Comparison of ENCODE assay signal across 16 cellular contexts in the genomic region with DNA sequence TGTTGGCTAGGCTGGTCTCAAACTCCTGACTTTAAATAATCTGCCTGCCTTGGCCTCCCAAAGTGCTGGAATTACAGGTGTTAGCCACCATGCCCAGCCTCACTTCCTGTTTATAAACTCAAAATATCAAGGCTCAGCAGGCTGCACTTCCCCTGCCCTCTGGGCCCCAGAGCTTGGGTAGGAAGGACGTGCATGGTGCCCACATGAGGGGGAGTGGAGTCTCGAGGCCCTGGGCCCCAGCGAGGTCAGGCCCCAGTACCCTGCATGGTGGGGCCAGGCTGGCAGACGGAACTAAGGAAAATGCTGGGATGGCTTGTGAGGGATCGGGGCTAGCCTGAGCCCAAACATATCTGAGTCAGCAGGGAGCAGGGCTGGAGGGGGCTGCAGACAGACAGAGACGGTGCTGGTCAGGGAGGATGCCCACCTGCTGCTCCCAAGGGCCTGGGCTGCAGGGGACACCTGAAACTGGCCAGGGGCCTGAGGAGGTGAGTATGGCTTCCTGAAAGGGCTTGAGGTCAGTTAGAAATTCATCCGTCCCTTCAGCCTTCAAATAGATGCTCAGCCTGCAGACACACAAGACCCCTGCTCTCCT. TPM values are rescaled to one million over a fixed set of nuclear protein-coding genes. Genes with fewer than 3 reads are reported as not detected.
DNase-seq lines count a peak whose midpoint lies in the region; ATAC-seq, FAIRE-seq and TF ChIP-seq lines count a peak whose summit lies in the region.
"Had no signal": no experiment of that assay in that cellular context is flagged by ENCODE, and none has a peak within 500 bp of the region (broad histone marks: within the 10 kb centered on the region; RNA-seq: fewer than 3 reads in every experiment).

No MANE protein-coding gene starts in this region.

- H3K9me3 ChIP-seq in GM12878 (replicated peaks; ENCODE audit: control insufficient read depth, insufficient read depth, low read length) (no peaks in the 10 kb centered on the region), gastroesophageal sphincter (no peaks in the 10 kb centered on the region)
- H3K9me3 ChIP-seq: psoas muscle, stomach had no signal

- H3K27ac Mint-ChIP-seq in activated naive CD8-positive, alpha-beta T cell treated with anti-CD3 and anti-CD28 coated beads, Interleukin-2, amount 10 ng/mL, durations not matched to agents 7 days and 5 days: peak overlapping the region; percentile 73
- H3K27ac Mint-ChIP-seq in activated naive CD8-positive, alpha-beta T cell treated with anti-CD3 and anti-CD28 coated beads for 36 hours: no peak overlapping the region

- FAIRE-seq in GM12878 (lab: Jason Lieb, UNC): no peak

- H3K4me1 ChIP-seq in GM12878 (ENCODE audit: control insufficient read depth, insufficient read depth, low read length): peaks cover 4% of the 10 kb centered on the region
- H3K4me1 ChIP-seq in gastroesophageal sphincter: peaks cover 0 to 18% (median 0%) of the 10 kb centered on the region in 3 donors

- no peaks in the 10 kb centered on the region for H3K79me2 ChIP-seq in GM12878 (ENCODE audit: control insufficient read depth, insufficient read depth, low read length)

- intact Hi-C loops in GM12878 (cut with micrococcal nuclease; ENCODE audit: unreplicated experiment): no loop called here

- no peaks in the 10 kb centered on the region for H3K36me3 Mint-ChIP-seq in activated naive CD8-positive, alpha-beta T cell treated with anti-CD3 and anti-CD28 coated beads, Interleukin-2, amount 10 ng/mL, durations not matched to agents 7 days and 5 days
- no peaks in the 10 kb centered on the region for H3K36me3 Mint-ChIP-seq in activated naive CD8-positive, alpha-beta T cell treated with anti-CD3 and anti-CD28 coated beads for 36 hours

- BruUV-seq in GM12878 (replicated peaks; lab: Mats Ljungman, UMichigan): no TSS peak

- peaks cover 12% of the 10 kb centered on the region for H3K4me1 Mint-ChIP-seq in activated naive CD8-positive, alpha-beta T cell treated with anti-CD3 and anti-CD28 coated beads, Interleukin-2, amount 10 ng/mL, durations not matched to agents 7 days and 5 days
- H3K4me1 Mint-ChIP-seq in activated naive CD8-positive, alpha-beta T cell treated with anti-CD3 and anti-CD28 coated beads for 36 hours: peaks cover 7% of the 10 kb centered on the region

- 36% methylated on average over 7 of the region's 7 CpGs for WGBS in GM12878 (ENCODE audit: insufficient coverage, insufficient replicate concordance, low lambda C conversion rate, missing lambda C conversion rate)
- WGBS in gastroesophageal sphincter (ENCODE audit: low coverage in 1 of 2), 2 donors: 96 to 100% methylated on average over 1 to 3 of the region's 7 CpGs

- no peak overlapping the region for H3K27ac ChIP-seq in GM12878 (ENCODE audit: control insufficient read depth, insufficient read depth)
- H3K27ac ChIP-seq in gastroesophageal sphincter: no peak overlapping the region
- H3K27ac ChIP-seq: psoas muscle, stomach had no signal

- no peak overlapping the region for H2AFZ ChIP-seq in GM12878 (ENCODE audit: control insufficient read depth, low read depth, low read length)

- H3K36me3 ChIP-seq in GM12878 (ENCODE audit: control insufficient read depth in 2 of 2, insufficient read depth in 2 of 2, low read length in 1 of 2): no peaks in the 10 kb centered on the region
- no peaks in the 10 kb centered on the region for H3K36me3 ChIP-seq in gastroesophageal sphincter
- H3K36me3 ChIP-seq: stomach had no signal

- SMC1A ChIA-PET in GM12878 (lab: Charles Lee; ENCODE audit: uncharacterized antibody, unreplicated experiment): no interaction called here

- ATAC-seq in activated naive CD8-positive, alpha-beta T cell treated with anti-CD3 and anti-CD28 coated beads, Interleukin-2, amount 10 ng/mL, durations not matched to agents 7 days and 5 days (ENCODE audit: low read depth): no peak
- ATAC-seq in GM12878 (peak; percentile 36), gastroesophageal sphincter (no peak), GM18858 (IDR thresholded peaks at IDR 0.05; ENCODE audit: unreplicated experiment) (no peak)
- ATAC-seq: left ventricle myocardium superior, psoas muscle had no signal

- TF ChIP-seq EP300 in GM12878 (IDR thresholded peaks at IDR 0.05; ENCODE audit: borderline replicate concordance in 1 of 2, control insufficient read depth in 1 of 2, low read depth in 2 of 2, low read length in 2 of 2) (no peak), gastroesophageal sphincter (IDR thresholded peaks at IDR 0.05) (no peak)

- POLR2A ChIA-PET in activated naive CD8-positive, alpha-beta T cell treated with anti-CD3 and anti-CD28 coated beads, Interleukin-2, amount 10 ng/mL, durations not matched to agents 7 days and 5 days (lab: Charles Lee): no interaction called here
- POLR2A ChIA-PET in GM12878 (lab: Charles Lee): interaction anchor here (0.6 kb wide), 1 partner anchor 183 kb away, joined by 3 read pairs; no protein-coding TSS in a partner anchor

- DNase-seq in activated naive CD8-positive, alpha-beta T cell treated with anti-CD3 and anti-CD28 coated beads, Interleukin-2, amount 10 ng/mL, durations not matched to agents 7 days and 5 days: no peak
- no peak for DNase-seq in activated naive CD8-positive, alpha-beta T cell treated with anti-CD3 and anti-CD28 coated beads for 36 hours
- DNase-seq in RPMI8226 (peak; percentile 31), GM12878 (ENCODE audit: low read depth, low spot score) (no peak), pons (ENCODE audit: low spot score) (no peak), AML-193 (lab: John Stamatoyannopoulos, UW) (no peak)
- DNase-seq: aorta, foreskin melanocyte, GOT3, left ventricle myocardium superior, NCI-H187, NCI-H510A, stomach had no signal

- no peak for TF ChIP-seq RAD21 in GM12878 (IDR thresholded peaks at IDR 0.05; ENCODE audit: insufficient read depth, low read depth, low read length)

- RAD21 ChIA-PET in GM12878 (lab: Charles Lee; ENCODE audit: unreplicated experiment): no interaction called here

- no peak overlapping the region; the same call in 1 of the 2 replicates for H3K4me2 ChIP-seq in GM12878 (ENCODE audit: control insufficient read depth, insufficient read depth)

- H3K4me3 ChIP-seq in GM12878: no peak overlapping the region
- no peak overlapping the region for H3K4me3 ChIP-seq in gastroesophageal sphincter
- H3K4me3 ChIP-seq: psoas muscle, stomach had no signal

- no peak overlapping the region for H3K4me3 Mint-ChIP-seq in activated naive CD8-positive, alpha-beta T cell treated with anti-CD3 and anti-CD28 coated beads, Interleukin-2, amount 10 ng/mL, durations not matched to agents 7 days and 5 days
- H3K4me3 Mint-ChIP-seq in activated naive CD8-positive, alpha-beta T cell treated with anti-CD3 and anti-CD28 coated beads for 36 hours: no peak overlapping the region

- TF ChIP-seq POLR2A in GM12878 (IDR thresholded peaks at IDR 0.05; ENCODE audit: low read depth, low read length) (no peak), gastroesophageal sphincter (IDR thresholded peaks at IDR 0.05) (no peak)

- H3K9ac ChIP-seq in GM12878 (ENCODE audit: control insufficient read depth, insufficient read depth, low read length): no peak overlapping the region

- in situ Hi-C loops in GM12878 (cut with MboI): no loop called here

- CTCF ChIA-PET in GM12878 (lab: Yijun Ruan, JAX): interaction anchor here (0.6 to 2.6 kb wide), 2 partner anchors 16 to 33 kb away, joined by 3 to 7 read pairs; no protein-coding TSS in a partner anchor

- no peaks in the 10 kb centered on the region for H3K9me3 Mint-ChIP-seq in activated naive CD8-positive, alpha-beta T cell treated with anti-CD3 and anti-CD28 coated beads, Interleukin-2, amount 10 ng/mL, durations not matched to agents 7 days and 5 days
- no peaks in the 10 kb centered on the region for H3K9me3 Mint-ChIP-seq in activated naive CD8-positive, alpha-beta T cell treated with anti-CD3 and anti-CD28 coated beads for 36 hours

- H4K20me1 ChIP-seq in GM12878 (ENCODE audit: control insufficient read depth, insufficient read depth): no peaks in the 10 kb centered on the region

- TF ChIP-seq CTCF in GM12878 (IDR thresholded peaks at IDR 0.05 in 2 of 3, conservative IDR thresholded peaks at IDR 0.05 in 1 of 3; ENCODE audit: control insufficient read depth in 2 of 3, extremely low read depth in 1 of 3, insufficient read depth in 1 of 3, low read depth in 3 of 3, low read length in 3 of 3) (no peak), gastroesophageal sphincter (IDR thresholded peaks at IDR 0.05) (no peak)

- no peaks in the 10 kb centered on the region for H3K27me3 Mint-ChIP-seq in activated naive CD8-positive, alpha-beta T cell treated with anti-CD3 and anti-CD28 coated beads, Interleukin-2, amount 10 ng/mL, durations not matched to agents 7 days and 5 days
- no peaks in the 10 kb centered on the region for H3K27me3 Mint-ChIP-seq in activated naive CD8-positive, alpha-beta T cell treated with anti-CD3 and anti-CD28 coated beads for 36 hours

- H3K27me3 ChIP-seq in GM12878 (replicated peaks in 1 of 2; ENCODE audit: control insufficient read depth in 2 of 2, insufficient read depth in 2 of 2, low read length in 1 of 2): no peaks in the 10 kb centered on the region
- H3K27me3 ChIP-seq in gastroesophageal sphincter: no peaks in the 10 kb centered on the region
- H3K27me3 ChIP-seq: stomach had no signal

RNA-seq across cellular contexts. Expression of gene SPTBN5, which starts 5.1 kb away (rescaled TPM):
- 1 to 10 TPM; 1.1 to 1.6 TPM for total RNA-seq in activated naive CD8-positive, alpha-beta T cell treated with anti-CD3 and anti-CD28 coated beads, Interleukin-2, amount 10 ng/mL, durations not matched to agents 7 days and 5 days
- under 1 TPM; 0.19 to 0.30 TPM for total RNA-seq in activated naive CD8-positive, alpha-beta T cell treated with anti-CD3 and anti-CD28 coated beads for 36 hours
- total RNA-seq in GM12878 (2013; cell fraction: nucleolus; rRNA removed): 0.15 and 0.17 TPM in 2 replicates
- total RNA-seq in GM12878 (2014; rRNA removed): 0.06 and 0.44 TPM in 2 replicates
- under 0.01 TPM in 1 of 2 replicates, not detected in the other for total RNA-seq in GM12878 (2014; rRNA removed; fragmentation: Illumina TruSeq; extraction: Trizol)
- 0.05 and 0.18 TPM in 2 replicates for total RNA-seq in GM12878 (2021)
- polyA plus RNA-seq in GM12878 (2011; ENCODE audit: low read depth): 0.04 TPM
- polyA plus RNA-seq in GM12878 (2011; rRNA removed): 0.01 and 0.03 TPM in 2 replicates
- 0.01 and 0.02 TPM in 2 replicates for polyA plus RNA-seq in GM12878 (2011; cell fraction: cytosol; rRNA removed)
- polyA plus RNA-seq in GM12878 (2011; cell fraction: nucleus; rRNA removed): 0.29 and 0.57 TPM in 2 replicates
- 0.08 and 0.11 TPM in 2 replicates for polyA plus RNA-seq in GM12878 (2012)
- polyA plus RNA-seq in GM12878 (2014; fragmentation: Illumina TruSeq; extraction: Trizol): 0.01 TPM in 1 of 2 replicates, not detected in the other
- polyA plus RNA-seq in GM12878 (2014; fragmentation: Nextera tagmentation; extraction: Ambion mirVana): not detected
- 0.06 and 0.10 TPM in 2 replicates for polyA plus RNA-seq in GM12878 (2014; rRNA removed)
- not detected for polyA plus RNA-seq in GM12878 (2016; fragmentation: Nextera tagmentation; extraction: Ambion mirVana)
- 0.05 TPM in 1 of 2 replicates, not detected in the other for polyA minus RNA-seq in GM12878 (2011; rRNA and poly(A)+ RNA removed)
- not detected in 2 replicates for polyA minus RNA-seq in GM12878 (2011; cell fraction: cytosol; rRNA and poly(A)+ RNA removed)
- under 0.01 and 0.10 TPM in 2 replicates for polyA minus RNA-seq in GM12878 (2011; cell fraction: nucleus; rRNA and poly(A)+ RNA removed)
- total RNA-seq in gastroesophageal sphincter: under 1 TPM; 0.13 to 0.93 (median 0.38) TPM

RNA-seq across cellular contexts. Expression of gene PLA2G4B, which starts 50.1 kb away (rescaled TPM):
- 10 to 100 TPM; 21.5 to 26.0 TPM for total RNA-seq in activated naive CD8-positive, alpha-beta T cell treated with anti-CD3 and anti-CD28 coated beads, Interleukin-2, amount 10 ng/mL, durations not matched to agents 7 days and 5 days
- 1 to 10 TPM; 2.1 to 2.2 TPM for total RNA-seq in activated naive CD8-positive, alpha-beta T cell treated with anti-CD3 and anti-CD28 coated beads for 36 hours
- 5.0 and 9.9 TPM in 2 replicates for total RNA-seq in GM12878 (2013; cell fraction: nucleolus; rRNA removed)
- total RNA-seq in GM12878 (2014; rRNA removed) (2.6 and 3.1 TPM in 2 replicates), GM12878 (2014; rRNA removed; fragmentation: Illumina TruSeq; extraction: Trizol) (0.67 and 0.78 TPM in 2 replicates), GM12878 (2021) (3.1 and 6.6 TPM in 2 replicates), gastroesophageal sphincter (1 to 10 TPM; 2.5 to 7.0 (median 3.6) TPM)
- 3.3 TPM for polyA plus RNA-seq in GM12878 (2011; ENCODE audit: low read depth)
- polyA plus RNA-seq in GM12878 (2011; rRNA removed) (2.7 and 3.2 TPM in 2 replicates), GM12878 (2014; fragmentation: Illumina TruSeq; extraction: Trizol) (0.43 and 2.4 TPM in 2 replicates), GM12878 (2014; fragmentation: Nextera tagmentation; extraction: Ambion mirVana) (under 1 TPM; 0.22 to 0.93 TPM), GM12878 (2014; rRNA removed) (3.8 and 6.9 TPM in 2 replicates), GM12878 (2016; fragmentation: Nextera tagmentation; extraction: Ambion mirVana) (1 to 10 TPM; 4.4 to 6.3 TPM)
- 2.9 and 6.4 TPM in 2 replicates for polyA plus RNA-seq in GM12878 (2011; cell fraction: cytosol; rRNA removed)
- 27.2 and 31.9 TPM in 2 replicates for polyA plus RNA-seq in GM12878 (2011; cell fraction: nucleus; rRNA removed)
- 2.4 and 3.6 TPM in 2 replicates for polyA plus RNA-seq in GM12878 (2012)
- 0.22 and 0.72 TPM in 2 replicates for polyA minus RNA-seq in GM12878 (2011; rRNA and poly(A)+ RNA removed)
- not detected in 2 replicates for polyA minus RNA-seq in GM12878 (2011; cell fraction: cytosol; rRNA and poly(A)+ RNA removed)
- polyA minus RNA-seq in GM12878 (2011; cell fraction: nucleus; rRNA and poly(A)+ RNA removed): 1.9 and 3.4 TPM in 2 replicates
